ENCODE assay signal across 8 cellular contexts in genomic region chr20:50189681-50190250, GRCh38. TPM values are rescaled to one million over a fixed set of nuclear protein-coding genes. Genes with fewer than 3 reads are reported as not detected.
DNase-seq lines count a peak whose midpoint lies in the region; ATAC-seq and TF ChIP-seq lines count a peak whose summit lies in the region.

No MANE protein-coding gene starts in this region.

- DNase-seq in Calu3 (no peak), astrocyte of the spinal cord (ENCODE audit: low read depth, low spot score) (no peak), lower leg skin (ENCODE audit: low spot score in 2 of 2) (peak; percentile 62 to 93), suprapubic skin (ENCODE audit: low spot score in 2 of 2) (peak; percentile 85 to 86), COLO829 (ENCODE audit: low spot score) (no peak), NCI-H2081 treated with DMSO at 0.1 percent for 48 hours (lab: John Stamatoyannopoulos, UW) (no peak)

- H4K20me1 ChIP-seq in OCI-LY3 (ENCODE audit: insufficient read depth, low read length) = peaks cover 20% of the 10 kb centered on the region

- no peaks in the 10 kb centered on the region for H3K27me3 Mint-ChIP-seq in Calu3 (ENCODE audit: unreplicated experiment)

- H3K4me1 ChIP-seq in OCI-LY3 (ENCODE audit: low read length) (peaks cover 26% of the 10 kb centered on the region), suprapubic skin (peaks cover 41% of the 10 kb centered on the region)

- H3K27ac ChIP-seq in OCI-LY3 (ENCODE audit: low read length) (no peak overlapping the region), suprapubic skin (peak overlapping the region; percentile 96)

- no peak for TF ChIP-seq POLR2A in lower leg skin (IDR thresholded peaks at IDR 0.05)
- TF ChIP-seq POLR2A in suprapubic skin (IDR thresholded peaks at IDR 0.05) = no peak

- no peak for TF ChIP-seq EP300 in suprapubic skin (IDR thresholded peaks at IDR 0.05)

- peak overlapping the region; percentile 85 for H3K4me2 ChIP-seq in OCI-LY3 (ENCODE audit: low read length)

- peaks cover 32% of the 10 kb centered on the region for H3K79me2 ChIP-seq in OCI-LY3 (ENCODE audit: low read length)

- H3K27ac Mint-ChIP-seq in Calu3 (ENCODE audit: unreplicated experiment) = no peak overlapping the region

- peaks cover 58% of the 10 kb centered on the region for H3K36me3 Mint-ChIP-seq in Calu3 (ENCODE audit: insufficient read depth, unreplicated experiment)

- peak overlapping the region; percentile 94 for H3K9ac ChIP-seq in OCI-LY3 (ENCODE audit: low read length)

- H3K4me3 ChIP-seq in OCI-LY3 (ENCODE audit: low read length) = peak overlapping the region; percentile 91
- H3K4me3 ChIP-seq in astrocyte of the spinal cord (ENCODE audit: low read depth, low read length) = peak overlapping the region; percentile 82
- H3K4me3 ChIP-seq in lower leg skin (ENCODE audit: low read depth, poor library complexity, severe bottlenecking) = no peak overlapping the region
- H3K4me3 ChIP-seq in suprapubic skin = peak overlapping the region; percentile 75

- no TSS peak for BruUV-seq in Calu3 (replicated peaks; lab: Mats Ljungman, UMichigan)

- CTCF ChIA-PET in Calu3 (lab: Charles Lee) = interaction anchor here (1.5 kb wide), 2 partner anchors 67 to 274 kb away, joined by 4 to 5 read pairs; no protein-coding TSS in a partner anchor

- no peak for ATAC-seq in GM18502 (IDR thresholded peaks at IDR 0.05; ENCODE audit: poor library complexity, unreplicated experiment)

- peak overlapping the region; percentile 93 for H3K4me3 Mint-ChIP-seq in Calu3 (ENCODE audit: low read depth, unreplicated experiment)

- no peaks in the 10 kb centered on the region for H3K9me3 Mint-ChIP-seq in Calu3 (ENCODE audit: low read depth, unreplicated experiment)

- WGBS in lower leg skin, 2 donors = 28 to 37% methylated on average over 15 to 28 of the region's 29 CpGs
- 56% methylated on average over 17 of the region's 29 CpGs for WGBS in suprapubic skin

- H3K9me3 ChIP-seq in OCI-LY3 (ENCODE audit: insufficient read depth, low read length) (no peaks in the 10 kb centered on the region), suprapubic skin (no peaks in the 10 kb centered on the region)

- TF ChIP-seq CTCF in Calu3 (IDR thresholded peaks at IDR 0.05; ENCODE audit: unreplicated experiment) (no peak), OCI-LY3 (IDR thresholded peaks at IDR 0.05; ENCODE audit: low read depth, low read length) (no peak), astrocyte of the spinal cord (IDR thresholded peaks at IDR 0.05; ENCODE audit: low read depth, low read length) (peak; percentile 5), lower leg skin (IDR thresholded peaks at IDR 0.05) (no peak), suprapubic skin (IDR thresholded peaks at IDR 0.05) (no peak)

- peaks cover 40% of the 10 kb centered on the region for H3K4me1 Mint-ChIP-seq in Calu3 (ENCODE audit: low read depth, unreplicated experiment)

- H3K36me3 ChIP-seq in OCI-LY3 (replicated peaks; ENCODE audit: low read depth, low read length) = peaks cover 21% of the 10 kb centered on the region
- peaks cover 19% of the 10 kb centered on the region for H3K36me3 ChIP-seq in suprapubic skin

- in situ Hi-C loops in astrocyte of the spinal cord (cut with HindIII; ENCODE audit: low sequenced_read_pairs) = no loop called here

- H3K27me3 ChIP-seq in OCI-LY3 (ENCODE audit: low read depth, low read length) = peaks cover 12% of the 10 kb centered on the region
- no peaks in the 10 kb centered on the region for H3K27me3 ChIP-seq in suprapubic skin

- intact Hi-C loops in Calu3 (cut with micrococcal nuclease; ENCODE audit: unreplicated experiment) (loop anchor here (1.0 to 10.0 kb wide), 4 partner anchors 58 to 275 kb away; no protein-coding TSS in a partner anchor), lower leg skin (cut with DNase I; ENCODE audit: low total_unique reads) (loop anchor here (5.0 to 10.0 kb wide), 2 partner anchors 155 to 398 kb away; no protein-coding TSS in a partner anchor)

- H2AFZ ChIP-seq in OCI-LY3 (ENCODE audit: low read depth, low read length) = peak overlapping the region; percentile 62

RNA-seq across cellular contexts. Expression of gene CEBPB, which starts 0.9 kb away (rescaled TPM):
- total RNA-seq in Calu3 (2022) = 137 and 147 TPM in 2 replicates
- total RNA-seq in lower leg skin = 100 to 1,000 TPM; 154 to 221 (median 195) TPM
- total RNA-seq in suprapubic skin = 10 to 100 TPM; 43.2 to 83.9 (median 69.2) TPM

RNA-seq across cellular contexts. Expression of gene PEDS1, which starts 36.2 kb away (rescaled TPM):
- total RNA-seq in Calu3 (2022) (36.0 and 37.5 TPM in 2 replicates), lower leg skin (10 to 100 TPM; 47.3 to 69.3 (median 59.6) TPM), suprapubic skin (10 to 100 TPM; 30.5 to 82.2 (median 57.3) TPM)

Comparison
In these comparisons a context has a peak if more than half of its experiments do, and no peak if none do; other contexts are left out.
1. DNase-seq: peak in lower leg skin (2 of 2) and suprapubic skin (2 of 2); none in Calu3 (single experiment), astrocyte of the spinal cord (single experiment), COLO829 (single experiment) and NCI-H2081 treated with DMSO at 0.1 percent for 48 hours (single experiment).